Comparison of ENCODE assay signal across 1 cellular context in genomic region chr21:33659550-33659949, GRCh38.
TF ChIP-seq lines count a peak whose summit lies in the region.

No MANE protein-coding gene starts in this region.

TF ChIP-seq in IMR-90, 13 proteins besides CTCF, POLR2A, EP300 and RAD21:
- TF ChIP-seq MAZ (IDR thresholded peaks at IDR 0.05; ENCODE audit: borderline replicate concordance, low read depth, low read length) (no peak), CHD1 (IDR thresholded peaks at IDR 0.05; ENCODE audit: low read depth, low read length) (no peak), RFX5 (IDR thresholded peaks at IDR 0.05; ENCODE audit: low read depth, low read length) (no peak), SMC3 (IDR thresholded peaks at IDR 0.05; ENCODE audit: low read depth, low read length) (no peak), USF2 (IDR thresholded peaks at IDR 0.05; ENCODE audit: low read depth, low read length) (no peak), MXI1 (IDR thresholded peaks at IDR 0.05; ENCODE audit: borderline replicate concordance, low read depth, low read length) (no peak), RCOR1 (IDR thresholded peaks at IDR 0.05; ENCODE audit: insufficient replicate concordance, low read length) (no peak), FOS (IDR thresholded peaks at IDR 0.05; ENCODE audit: low read depth, low read length) (no peak), MAFK (IDR thresholded peaks at IDR 0.05; ENCODE audit: low read depth, low read length) (no peak), ELK1 (IDR thresholded peaks at IDR 0.05; ENCODE audit: borderline replicate concordance, low read depth, low read length) (no peak), CEBPB (IDR thresholded peaks at IDR 0.05; ENCODE audit: low read depth, low read length) (no peak)
